Comparison of ENCODE assay signal across 8 cellular contexts in the genomic region with DNA sequence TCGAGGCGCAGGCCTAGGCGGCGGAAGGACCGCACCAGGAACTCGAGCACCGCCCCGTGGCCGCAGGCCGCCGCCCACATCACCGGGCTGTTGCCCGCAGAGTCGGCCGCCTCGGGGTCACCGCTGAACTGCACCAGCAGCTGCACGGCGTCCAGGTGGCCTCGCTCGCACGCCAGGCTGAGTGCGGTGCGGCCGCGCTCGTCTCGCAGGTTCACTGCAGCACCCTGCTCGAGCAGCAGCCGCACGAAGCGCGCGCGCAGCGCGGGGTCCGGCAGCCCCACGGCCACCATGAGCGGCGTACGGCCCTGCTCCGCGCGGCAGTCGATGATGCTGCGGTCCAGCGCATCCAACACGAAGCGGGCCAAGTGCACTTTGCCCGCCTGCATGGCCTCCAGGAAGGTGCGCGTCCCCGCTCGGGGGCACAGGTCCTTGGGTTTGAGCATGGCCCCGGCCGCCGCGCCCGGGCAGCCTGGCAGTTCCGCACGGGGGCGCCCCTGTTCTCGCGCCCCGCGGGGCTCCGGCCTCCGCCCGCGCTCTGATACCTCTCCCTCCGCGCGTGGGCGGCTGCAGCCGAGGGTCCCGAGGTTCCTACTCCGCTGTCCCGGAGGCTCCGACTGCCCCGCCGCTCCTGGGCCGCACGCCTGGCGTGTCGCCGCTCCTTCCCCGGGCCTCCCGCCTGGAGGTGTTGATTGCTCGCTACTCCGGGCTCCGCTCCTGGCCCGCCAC. TPM values are rescaled to one million over a fixed set of nuclear protein-coding genes. Genes with fewer than 3 reads are reported as not detected.
DNase-seq lines count a peak whose midpoint lies in the region; FAIRE-seq and TF ChIP-seq lines count a peak whose summit lies in the region.

No MANE protein-coding gene starts in this region.

- H3K36me3 ChIP-seq in HUES6 (ENCODE audit: control insufficient read depth, insufficient read depth, low read length) (no peaks in the 10 kb centered on the region), kidney (ENCODE audit: control insufficient read depth in 1 of 2, insufficient read depth in 2 of 2, low read length in 2 of 2) (no peaks in the 10 kb centered on the region)

- no peaks in the 10 kb centered on the region for H3K36me3 Mint-ChIP-seq in T-helper 1 cell treated with Interleukin-12 subunit alpha and Interleukin-12 subunit beta and Interleukin-4 antibody, amounts not matched to agents 30 μg/mL and 1 μg/mL, for 36 hours (ENCODE audit: low read depth)
- no peaks in the 10 kb centered on the region for H3K36me3 Mint-ChIP-seq in brain

- peak; percentile 85 for DNase-seq in DMS53 (lab: John Stamatoyannopoulos, UW)
- DNase-seq in kidney: no peak
- DNase-seq in stimulated activated CD4-positive, alpha-beta T cell treated with anti-CD3 and anti-CD28 coated beads, Interleukin-4, amount 100 ng/mL, for 48 hours (ENCODE audit: low read depth in 2 of 2): peak; percentile 33 to 39
- DNase-seq in NCI-H345 treated with DMSO at 0.1 percent for 48 hours (lab: John Stamatoyannopoulos, UW; ENCODE audit: unreplicated experiment): no peak
- DNase-seq in DMS79 treated with DMSO at 0.1 percent for 48 hours (lab: John Stamatoyannopoulos, UW): no peak

- peaks cover 46% of the 10 kb centered on the region for H3K27me3 Mint-ChIP-seq in T-helper 1 cell treated with Interleukin-12 subunit alpha and Interleukin-12 subunit beta and Interleukin-4 antibody, amounts not matched to agents 30 μg/mL and 1 μg/mL, for 36 hours (ENCODE audit: low read depth)
- H3K27me3 Mint-ChIP-seq in brain: peaks cover 78% of the 10 kb centered on the region

- no peaks in the 10 kb centered on the region for H3K9me3 Mint-ChIP-seq in T-helper 1 cell treated with Interleukin-12 subunit alpha and Interleukin-12 subunit beta and Interleukin-4 antibody, amounts not matched to agents 30 μg/mL and 1 μg/mL, for 36 hours
- peaks cover 0 to 6% (median 0%) of the 10 kb centered on the region in 5 experiments for H3K9me3 Mint-ChIP-seq in brain

- H3K4me3 ChIP-seq in HUES6 (ENCODE audit: low read depth, low read length): peak overlapping the region; percentile 58
- peak overlapping the region; percentile 9 to 46 for H3K4me3 ChIP-seq in kidney (ENCODE audit: low read length in 2 of 2)

- FAIRE-seq in kidney (lab: Jason Lieb, UNC): no peak

- H3K9me3 ChIP-seq in HUES6 (ENCODE audit: control insufficient read depth, insufficient read depth, low read depth, low read length) (no peaks in the 10 kb centered on the region), kidney (ENCODE audit: control insufficient read depth in 1 of 2, low read length in 2 of 2) (no peaks in the 10 kb centered on the region)

- peak overlapping the region; percentile 60 for H3K4me3 Mint-ChIP-seq in T-helper 1 cell treated with Interleukin-12 subunit alpha and Interleukin-12 subunit beta and Interleukin-4 antibody, amounts not matched to agents 30 μg/mL and 1 μg/mL, for 36 hours
- peak overlapping the region in 4 of 5 experiments; percentile 54 to 75 (median 65) for H3K4me3 Mint-ChIP-seq in brain

- intact Hi-C loops in kidney (cut with DNase I): no loop called here

- peaks cover 5% of the 10 kb centered on the region for H3K4me1 Mint-ChIP-seq in T-helper 1 cell treated with Interleukin-12 subunit alpha and Interleukin-12 subunit beta and Interleukin-4 antibody, amounts not matched to agents 30 μg/mL and 1 μg/mL, for 36 hours (ENCODE audit: low read depth)
- H3K4me1 Mint-ChIP-seq in brain: peaks cover 69% of the 10 kb centered on the region

- H3K27ac ChIP-seq in HUES6 (ENCODE audit: low read depth, low read length) (no peak overlapping the region), kidney (ENCODE audit: low read depth in 2 of 2, low read length in 2 of 2) (no peak overlapping the region)

- H3K9ac ChIP-seq in HUES6 (ENCODE audit: low read length): peak overlapping the region; percentile 24
- H3K9ac ChIP-seq in kidney (ENCODE audit: low read length in 2 of 2): no peak overlapping the region

- H3K27ac Mint-ChIP-seq in T-helper 1 cell treated with Interleukin-12 subunit alpha and Interleukin-12 subunit beta and Interleukin-4 antibody, amounts not matched to agents 30 μg/mL and 1 μg/mL, for 36 hours: no peak overlapping the region
- no peak overlapping the region for H3K27ac Mint-ChIP-seq in brain

- H3K4me1 ChIP-seq in HUES6 (ENCODE audit: control insufficient read depth, insufficient read depth, low read length): peaks cover 63% of the 10 kb centered on the region
- H3K4me1 ChIP-seq in kidney (ENCODE audit: control insufficient read depth in 1 of 2, insufficient read depth in 1 of 2, low read depth in 1 of 2, low read length in 2 of 2): peaks cover 0 to 11% of the 10 kb centered on the region in 2 donors

- peaks cover 87% of the 10 kb centered on the region for H3K27me3 ChIP-seq in HUES6 (ENCODE audit: control insufficient read depth, insufficient read depth, low read length)

- TF ChIP-seq CTCF in brain (conservative IDR thresholded peaks at IDR 0.05): peak; percentile 50 to 61
- peak; percentile 20 for TF ChIP-seq CTCF in kidney (IDR thresholded peaks at IDR 0.05; ENCODE audit: borderline replicate concordance, extremely low read depth, insufficient read depth)

RNA-seq across cellular contexts. Expression of gene ANKRD63, which starts 0.6 kb away (rescaled TPM):
- polyA plus RNA-seq in brain (ENCODE audit: insufficient read depth, low read depth, low replicate concordance) (not detected), kidney (ENCODE audit: insufficient read depth, low read depth, low replicate concordance) (not detected)
- total RNA-seq in kidney: not detected

RNA-seq across cellular contexts. Expression of gene PLCB2, which starts 25.4 kb away (rescaled TPM):
- polyA plus RNA-seq in brain (ENCODE audit: insufficient read depth, low read depth, low replicate concordance): 3.9 TPM
- 37.2 TPM for total RNA-seq in kidney
- polyA plus RNA-seq in kidney (ENCODE audit: insufficient read depth, low read depth, low replicate concordance): 4.4 TPM

RNA-seq across cellular contexts. Expression of gene INAFM2, which starts 41.2 kb away (rescaled TPM):
- polyA plus RNA-seq in brain (ENCODE audit: insufficient read depth, low read depth, low replicate concordance) (9.5 TPM), kidney (ENCODE audit: insufficient read depth, low read depth, low replicate concordance) (14.7 TPM)
- total RNA-seq in kidney: 21.6 TPM

RNA-seq across cellular contexts. Expression of gene PAK6, which starts 43.4 kb away (rescaled TPM):
- polyA plus RNA-seq in brain (ENCODE audit: insufficient read depth, low read depth, low replicate concordance) (8.8 TPM), kidney (ENCODE audit: insufficient read depth, low read depth, low replicate concordance) (8.1 TPM)
- total RNA-seq in kidney: 11.9 TPM

RNA-seq across cellular contexts. Expression of gene CCDC9B, which starts 58.4 kb away (rescaled TPM):
- polyA plus RNA-seq in brain (ENCODE audit: insufficient read depth, low read depth, low replicate concordance) (1.2 TPM), kidney (ENCODE audit: insufficient read depth, low read depth, low replicate concordance) (4.7 TPM)
- total RNA-seq in kidney: 60.0 TPM

Comparison
In these comparisons a context has a peak if more than half of its experiments do, and no peak if none do; other contexts are left out.
1. DNase-seq: peak in DMS53 (single experiment) and stimulated activated CD4-positive, alpha-beta T cell treated with anti-CD3 and anti-CD28 coated beads, Interleukin-4, amount 100 ng/mL, for 48 hours (2 of 2); none in kidney (single experiment), NCI-H345 treated with DMSO at 0.1 percent for 48 hours (single experiment) and DMS79 treated with DMSO at 0.1 percent for 48 hours (single experiment).